18 cellular contexts compared by ENCODE assay signal in the genomic region with DNA sequence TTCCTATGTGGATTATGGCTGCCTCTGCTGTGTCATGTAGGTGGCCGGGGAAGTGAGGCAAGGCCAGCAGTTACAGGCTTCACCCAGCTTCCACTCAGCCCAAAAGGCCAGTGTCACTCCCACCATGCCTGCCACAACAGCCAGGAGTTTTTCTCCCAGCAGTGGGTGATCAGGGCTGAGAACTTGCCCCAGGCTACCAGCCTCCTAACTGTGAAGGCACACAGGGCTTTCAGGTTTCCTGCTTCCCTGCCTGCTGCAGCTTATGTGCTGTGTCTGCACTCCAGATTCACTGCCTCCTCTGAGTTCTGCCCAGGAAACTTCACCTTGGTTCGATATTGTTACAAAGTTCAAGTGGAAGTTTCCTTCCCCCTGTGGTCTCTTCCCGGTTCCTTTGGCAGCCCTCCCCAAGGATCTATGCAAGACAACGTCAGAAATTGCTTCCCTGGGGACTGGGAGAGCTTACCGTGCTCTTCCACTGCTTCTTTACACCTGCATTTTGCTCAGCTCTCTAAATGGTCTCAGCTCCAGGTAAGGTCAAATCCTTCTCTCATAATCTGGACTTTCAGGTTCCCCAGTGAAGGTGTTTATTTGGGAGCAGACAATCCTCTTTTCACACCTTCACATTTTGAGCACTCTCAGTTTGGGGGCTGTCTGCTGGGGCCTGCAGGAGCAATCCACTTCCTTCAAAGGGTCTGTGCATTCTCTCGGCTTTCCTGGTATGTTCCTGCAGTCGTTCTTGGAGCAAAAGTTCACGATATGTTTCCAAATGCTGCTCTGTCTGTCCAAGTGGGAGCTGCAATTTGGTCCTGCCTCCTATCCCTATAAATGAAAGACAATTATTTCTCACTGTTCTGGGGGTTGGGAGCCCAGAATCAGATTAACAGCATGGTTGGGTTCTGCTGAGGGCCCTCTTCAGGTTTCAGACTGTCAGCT.
"Had no signal": no experiment of that assay in that cellular context is flagged by ENCODE, and none has a peak within 500 bp of the region (broad histone marks: within the 10 kb centered on the region; RNA-seq: fewer than 3 reads in every experiment).

No MANE protein-coding gene starts in this region.

- H3K36me3 ChIP-seq: colonic mucosa, ovary, sigmoid colon, stomach, upper lobe of left lung had no signal

- H3K27me3 ChIP-seq: body of pancreas, colonic mucosa, foreskin keratinocyte, ovary, sigmoid colon, stomach, testis, upper lobe of left lung had no signal

- ATAC-seq: body of pancreas, foreskin keratinocyte, natural killer cell had no signal

- H3K4me3 ChIP-seq: body of pancreas, colonic mucosa, ovary, sigmoid colon, stomach, testis, upper lobe of left lung had no signal

- H3K27ac Mint-ChIP-seq: activated naive CD8-positive, alpha-beta T cell; natural killer cell had no signal

- H3K27ac ChIP-seq: body of pancreas, colonic mucosa, foreskin keratinocyte, ovary, sigmoid colon, stomach, testis, upper lobe of left lung had no signal

- H3K27me3 Mint-ChIP-seq: activated naive CD8-positive, alpha-beta T cell had no signal

- H3K36me3 Mint-ChIP-seq: activated naive CD8-positive, alpha-beta T cell had no signal

- H3K9me3 ChIP-seq: body of pancreas, colonic mucosa, ovary, sigmoid colon, stomach, testis, upper lobe of left lung had no signal

- H3K4me1 ChIP-seq: body of pancreas, colonic mucosa, foreskin keratinocyte, sigmoid colon, stomach, testis, upper lobe of left lung had no signal

- H3K4me3 Mint-ChIP-seq: activated naive CD8-positive, alpha-beta T cell; natural killer cell had no signal

- DNase-seq: activated CD4-positive, alpha-beta T cell treated with anti-CD3 and anti-CD28 coated beads, Interleukin-2, amount 50 U/mL, for 1 hour; activated CD8-positive, alpha-beta memory T cell treated with anti-CD3 and anti-CD28 coated beads for 24 hours; activated gamma-delta T cell treated with Interleukin-2 at 50 U/mL for 16 hours; amniotic stem cell; body of pancreas; central memory CD4-positive, alpha-beta T cell; colonic mucosa; mesenchymal stem cell; natural killer cell; ovary; sigmoid colon; stimulated activated CD4-positive, alpha-beta T cell treated with anti-CD3 and anti-CD28 coated beads, Interleukin-1b, Interleukin-23, amount 100 ng/mL, for 48 hours; stomach; T-helper 2 cell; testis; upper lobe of left lung had no signal

- H3K4me1 Mint-ChIP-seq: natural killer cell had no signal
